2 cellular contexts compared by ENCODE assay signal in genomic region chr5:181045316-181045715, GRCh38.
TF ChIP-seq lines count a peak whose summit lies in the region.

No MANE protein-coding gene starts in this region.

TF ChIP-seq in HEK293, 187 proteins besides CTCF, POLR2A, EP300 and RAD21:
- TF ChIP-seq ZNF701 (tag by site-specific recombination; IDR thresholded peaks at IDR 0.05): no peak
- no peak for TF ChIP-seq ZNF202 (tag by site-specific recombination; IDR thresholded peaks at IDR 0.05; ENCODE audit: borderline replicate concordance)
- 0 out of 2 replicates have a peak, but pooled peaks have one; percentile 35 for TF ChIP-seq ZBTB17 (tag by site-specific recombination; IDR thresholded peaks at IDR 0.05)
- TF ChIP-seq, protein P1, sequence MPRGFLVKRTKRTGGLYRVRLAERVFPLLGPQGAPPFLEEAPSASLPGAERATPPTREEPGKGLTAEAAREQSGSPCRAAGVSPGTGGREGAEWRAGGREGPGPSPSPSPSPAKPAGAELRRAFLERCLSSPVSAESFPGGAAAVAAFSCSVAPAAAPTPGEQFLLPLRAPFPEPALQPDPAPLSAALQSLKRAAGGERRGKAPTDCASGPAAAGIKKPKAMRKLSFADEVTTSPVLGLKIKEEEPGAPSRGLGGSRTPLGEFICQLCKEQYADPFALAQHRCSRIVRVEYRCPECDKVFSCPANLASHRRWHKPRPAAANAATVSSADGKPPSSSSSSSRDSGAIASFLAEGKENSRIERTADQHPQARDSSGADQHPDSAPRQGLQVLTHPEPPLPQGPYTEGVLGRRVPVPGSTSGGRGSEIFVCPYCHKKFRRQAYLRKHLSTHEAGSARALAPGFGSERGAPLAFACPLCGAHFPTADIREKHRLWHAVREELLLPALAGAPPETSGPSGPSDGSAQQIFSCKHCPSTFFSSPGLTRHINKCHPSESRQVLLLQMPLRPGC (tag by site-specific recombination; IDR thresholded peaks at IDR 0.05): no peak
- TF ChIP-seq SETDB1 (IDR thresholded peaks at IDR 0.05; ENCODE audit: insufficient read length, low read length): no peak
- TF ChIP-seq, protein P2, sequence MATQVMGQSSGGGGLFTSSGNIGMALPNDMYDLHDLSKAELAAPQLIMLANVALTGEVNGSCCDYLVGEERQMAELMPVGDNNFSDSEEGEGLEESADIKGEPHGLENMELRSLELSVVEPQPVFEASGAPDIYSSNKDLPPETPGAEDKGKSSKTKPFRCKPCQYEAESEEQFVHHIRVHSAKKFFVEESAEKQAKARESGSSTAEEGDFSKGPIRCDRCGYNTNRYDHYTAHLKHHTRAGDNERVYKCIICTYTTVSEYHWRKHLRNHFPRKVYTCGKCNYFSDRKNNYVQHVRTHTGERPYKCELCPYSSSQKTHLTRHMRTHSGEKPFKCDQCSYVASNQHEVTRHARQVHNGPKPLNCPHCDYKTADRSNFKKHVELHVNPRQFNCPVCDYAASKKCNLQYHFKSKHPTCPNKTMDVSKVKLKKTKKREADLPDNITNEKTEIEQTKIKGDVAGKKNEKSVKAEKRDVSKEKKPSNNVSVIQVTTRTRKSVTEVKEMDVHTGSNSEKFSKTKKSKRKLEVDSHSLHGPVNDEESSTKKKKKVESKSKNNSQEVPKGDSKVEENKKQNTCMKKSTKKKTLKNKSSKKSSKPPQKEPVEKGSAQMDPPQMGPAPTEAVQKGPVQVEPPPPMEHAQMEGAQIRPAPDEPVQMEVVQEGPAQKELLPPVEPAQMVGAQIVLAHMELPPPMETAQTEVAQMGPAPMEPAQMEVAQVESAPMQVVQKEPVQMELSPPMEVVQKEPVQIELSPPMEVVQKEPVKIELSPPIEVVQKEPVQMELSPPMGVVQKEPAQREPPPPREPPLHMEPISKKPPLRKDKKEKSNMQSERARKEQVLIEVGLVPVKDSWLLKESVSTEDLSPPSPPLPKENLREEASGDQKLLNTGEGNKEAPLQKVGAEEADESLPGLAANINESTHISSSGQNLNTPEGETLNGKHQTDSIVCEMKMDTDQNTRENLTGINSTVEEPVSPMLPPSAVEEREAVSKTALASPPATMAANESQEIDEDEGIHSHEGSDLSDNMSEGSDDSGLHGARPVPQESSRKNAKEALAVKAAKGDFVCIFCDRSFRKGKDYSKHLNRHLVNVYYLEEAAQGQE (tag by site-specific recombination; IDR thresholded peaks at IDR 0.05): peak; percentile 46; the same call in 1 of the 2 replicates
- no peak for TF ChIP-seq ZNF280C (tag by site-specific recombination; IDR thresholded peaks at IDR 0.05)
- no peak for TF ChIP-seq ZFP3 (tag by site-specific recombination; IDR thresholded peaks at IDR 0.05; ENCODE audit: low read depth)
- no peak for TF ChIP-seq KLF10 (tag by site-specific recombination; IDR thresholded peaks at IDR 0.05)
- no peak for TF ChIP-seq ZNF664 (tag by site-specific recombination; IDR thresholded peaks at IDR 0.05)
- TF ChIP-seq ZNF629 (tag by site-specific recombination; IDR thresholded peaks at IDR 0.05): no peak
- TF ChIP-seq GLIS2 (tag by site-specific recombination; IDR thresholded peaks at IDR 0.05): peak; percentile 80
- no peak for TF ChIP-seq ZNF843 (tag by site-specific recombination; IDR thresholded peaks at IDR 0.05)
- TF ChIP-seq ZNF514 (tag by site-specific recombination; IDR thresholded peaks at IDR 0.05): no peak
- no peak for TF ChIP-seq SCRT2 (tag by site-specific recombination; IDR thresholded peaks at IDR 0.05)
- TF ChIP-seq ZNF561 (tag by site-specific recombination; IDR thresholded peaks at IDR 0.05; ENCODE audit: borderline replicate concordance): no peak
- no peak for TF ChIP-seq HOXD13 (CRISPR knock-in tag; IDR thresholded peaks at IDR 0.05; ENCODE audit: borderline replicate concordance)
- TF ChIP-seq RBAK (tag by site-specific recombination; IDR thresholded peaks at IDR 0.05): no peak
- TF ChIP-seq, protein P3, sequence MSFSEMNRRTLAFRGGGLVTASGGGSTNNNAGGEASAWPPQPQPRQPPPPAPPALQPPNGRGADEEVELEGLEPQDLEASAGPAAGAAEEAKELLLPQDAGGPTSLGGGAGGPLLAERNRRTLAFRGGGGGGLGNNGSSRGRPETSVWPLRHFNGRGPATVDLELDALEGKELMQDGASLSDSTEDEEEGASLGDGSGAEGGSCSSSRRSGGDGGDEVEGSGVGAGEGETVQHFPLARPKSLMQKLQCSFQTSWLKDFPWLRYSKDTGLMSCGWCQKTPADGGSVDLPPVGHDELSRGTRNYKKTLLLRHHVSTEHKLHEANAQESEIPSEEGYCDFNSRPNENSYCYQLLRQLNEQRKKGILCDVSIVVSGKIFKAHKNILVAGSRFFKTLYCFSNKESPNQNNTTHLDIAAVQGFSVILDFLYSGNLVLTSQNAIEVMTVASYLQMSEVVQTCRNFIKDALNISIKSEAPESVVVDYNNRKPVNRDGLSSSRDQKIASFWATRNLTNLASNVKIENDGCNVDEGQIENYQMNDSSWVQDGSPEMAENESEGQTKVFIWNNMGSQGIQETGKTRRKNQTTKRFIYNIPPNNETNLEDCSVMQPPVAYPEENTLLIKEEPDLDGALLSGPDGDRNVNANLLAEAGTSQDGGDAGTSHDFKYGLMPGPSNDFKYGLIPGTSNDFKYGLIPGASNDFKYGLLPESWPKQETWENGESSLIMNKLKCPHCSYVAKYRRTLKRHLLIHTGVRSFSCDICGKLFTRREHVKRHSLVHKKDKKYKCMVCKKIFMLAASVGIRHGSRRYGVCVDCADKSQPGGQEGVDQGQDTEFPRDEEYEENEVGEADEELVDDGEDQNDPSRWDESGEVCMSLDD (tag by site-specific recombination; IDR thresholded peaks at IDR 0.05): 0 out of 2 replicates have a peak, but pooled peaks have one; percentile 23
- TF ChIP-seq ZNF747 (tag by site-specific recombination; IDR thresholded peaks at IDR 0.05): no peak
- TF ChIP-seq OVOL3 (tag by site-specific recombination; IDR thresholded peaks at IDR 0.05): no peak

TF ChIP-seq in HepG2, 621 proteins besides CTCF, POLR2A, EP300 and RAD21:
- TF ChIP-seq ZNF556 (CRISPR knock-in tag; IDR thresholded peaks at IDR 0.05; ENCODE audit: borderline replicate concordance) (no peak), ZKSCAN5 (CRISPR knock-in tag; IDR thresholded peaks at IDR 0.05) (no peak), MED13 (CRISPR knock-in tag; IDR thresholded peaks at IDR 0.05) (no peak), DBP (CRISPR knock-in tag; IDR thresholded peaks at IDR 0.05; ENCODE audit: not compliant biosample characterization) (no peak), CREB1 (IDR thresholded peaks at IDR 0.05) (no peak), CREB1 (CRISPR knock-in tag; IDR thresholded peaks at IDR 0.05) (no peak), E2F2 (CRISPR knock-in tag; IDR thresholded peaks at IDR 0.05; ENCODE audit: borderline replicate concordance) (no peak), ZNF335 (CRISPR knock-in tag; IDR thresholded peaks at IDR 0.05) (no peak), ZNF782 (CRISPR knock-in tag; IDR thresholded peaks at IDR 0.05; ENCODE audit: borderline replicate concordance) (no peak), KMT2A (CRISPR knock-in tag; IDR thresholded peaks at IDR 0.05) (no peak), ZNF235 (CRISPR knock-in tag; IDR thresholded peaks at IDR 0.05; ENCODE audit: borderline replicate concordance) (no peak), NFE2L2 (IDR thresholded peaks at IDR 0.05; ENCODE audit: low read length) (no peak), ZNF773 (CRISPR knock-in tag; IDR thresholded peaks at IDR 0.05; ENCODE audit: borderline replicate concordance) (no peak), PAWR (CRISPR knock-in tag; IDR thresholded peaks at IDR 0.05; ENCODE audit: borderline replicate concordance) (no peak), AHDC1 (CRISPR knock-in tag; IDR thresholded peaks at IDR 0.05; ENCODE audit: borderline replicate concordance) (no peak), GTF2F1 (IDR thresholded peaks at IDR 0.05; ENCODE audit: low read length) (no peak)
- TF ChIP-seq, protein P4, sequence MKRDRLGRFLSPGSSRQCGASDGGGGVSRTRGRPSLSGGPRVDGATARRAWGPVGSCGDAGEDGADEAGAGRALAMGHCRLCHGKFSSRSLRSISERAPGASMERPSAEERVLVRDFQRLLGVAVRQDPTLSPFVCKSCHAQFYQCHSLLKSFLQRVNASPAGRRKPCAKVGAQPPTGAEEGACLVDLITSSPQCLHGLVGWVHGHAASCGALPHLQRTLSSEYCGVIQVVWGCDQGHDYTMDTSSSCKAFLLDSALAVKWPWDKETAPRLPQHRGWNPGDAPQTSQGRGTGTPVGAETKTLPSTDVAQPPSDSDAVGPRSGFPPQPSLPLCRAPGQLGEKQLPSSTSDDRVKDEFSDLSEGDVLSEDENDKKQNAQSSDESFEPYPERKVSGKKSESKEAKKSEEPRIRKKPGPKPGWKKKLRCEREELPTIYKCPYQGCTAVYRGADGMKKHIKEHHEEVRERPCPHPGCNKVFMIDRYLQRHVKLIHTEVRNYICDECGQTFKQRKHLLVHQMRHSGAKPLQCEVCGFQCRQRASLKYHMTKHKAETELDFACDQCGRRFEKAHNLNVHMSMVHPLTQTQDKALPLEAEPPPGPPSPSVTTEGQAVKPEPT (CRISPR knock-in tag; IDR thresholded peaks at IDR 0.05; ENCODE audit: low read depth): no peak
- TF ChIP-seq, protein P5, sequence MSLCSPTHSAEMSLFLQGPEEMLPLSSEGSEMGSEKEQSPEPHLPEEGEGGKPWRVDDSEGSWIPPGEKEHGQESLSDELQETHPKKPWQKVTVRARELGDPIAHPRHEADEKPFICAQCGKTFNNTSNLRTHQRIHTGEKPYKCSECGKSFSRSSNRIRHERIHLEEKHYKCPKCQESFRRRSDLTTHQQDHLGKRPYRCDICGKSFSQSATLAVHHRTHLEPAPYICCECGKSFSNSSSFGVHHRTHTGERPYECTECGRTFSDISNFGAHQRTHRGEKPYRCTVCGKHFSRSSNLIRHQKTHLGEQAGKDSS (CRISPR knock-in tag; IDR thresholded peaks at IDR 0.05; ENCODE audit: borderline replicate concordance, low read depth): no peak
